ENCODE assay signal across 1 cellular context in genomic region chr14:99177046-99177655, GRCh38.
TF ChIP-seq lines count a peak whose summit lies in the region.

No MANE protein-coding gene starts in this region.

TF ChIP-seq in H1, 55 proteins besides CTCF, POLR2A, EP300 and RAD21 (continued from another document):
- TF ChIP-seq NANOG (IDR thresholded peaks at IDR 0.05; ENCODE audit: insufficient read depth, low read depth, low read length, poor library complexity, severe bottlenecking), result no peak
- TF ChIP-seq, protein P1, sequence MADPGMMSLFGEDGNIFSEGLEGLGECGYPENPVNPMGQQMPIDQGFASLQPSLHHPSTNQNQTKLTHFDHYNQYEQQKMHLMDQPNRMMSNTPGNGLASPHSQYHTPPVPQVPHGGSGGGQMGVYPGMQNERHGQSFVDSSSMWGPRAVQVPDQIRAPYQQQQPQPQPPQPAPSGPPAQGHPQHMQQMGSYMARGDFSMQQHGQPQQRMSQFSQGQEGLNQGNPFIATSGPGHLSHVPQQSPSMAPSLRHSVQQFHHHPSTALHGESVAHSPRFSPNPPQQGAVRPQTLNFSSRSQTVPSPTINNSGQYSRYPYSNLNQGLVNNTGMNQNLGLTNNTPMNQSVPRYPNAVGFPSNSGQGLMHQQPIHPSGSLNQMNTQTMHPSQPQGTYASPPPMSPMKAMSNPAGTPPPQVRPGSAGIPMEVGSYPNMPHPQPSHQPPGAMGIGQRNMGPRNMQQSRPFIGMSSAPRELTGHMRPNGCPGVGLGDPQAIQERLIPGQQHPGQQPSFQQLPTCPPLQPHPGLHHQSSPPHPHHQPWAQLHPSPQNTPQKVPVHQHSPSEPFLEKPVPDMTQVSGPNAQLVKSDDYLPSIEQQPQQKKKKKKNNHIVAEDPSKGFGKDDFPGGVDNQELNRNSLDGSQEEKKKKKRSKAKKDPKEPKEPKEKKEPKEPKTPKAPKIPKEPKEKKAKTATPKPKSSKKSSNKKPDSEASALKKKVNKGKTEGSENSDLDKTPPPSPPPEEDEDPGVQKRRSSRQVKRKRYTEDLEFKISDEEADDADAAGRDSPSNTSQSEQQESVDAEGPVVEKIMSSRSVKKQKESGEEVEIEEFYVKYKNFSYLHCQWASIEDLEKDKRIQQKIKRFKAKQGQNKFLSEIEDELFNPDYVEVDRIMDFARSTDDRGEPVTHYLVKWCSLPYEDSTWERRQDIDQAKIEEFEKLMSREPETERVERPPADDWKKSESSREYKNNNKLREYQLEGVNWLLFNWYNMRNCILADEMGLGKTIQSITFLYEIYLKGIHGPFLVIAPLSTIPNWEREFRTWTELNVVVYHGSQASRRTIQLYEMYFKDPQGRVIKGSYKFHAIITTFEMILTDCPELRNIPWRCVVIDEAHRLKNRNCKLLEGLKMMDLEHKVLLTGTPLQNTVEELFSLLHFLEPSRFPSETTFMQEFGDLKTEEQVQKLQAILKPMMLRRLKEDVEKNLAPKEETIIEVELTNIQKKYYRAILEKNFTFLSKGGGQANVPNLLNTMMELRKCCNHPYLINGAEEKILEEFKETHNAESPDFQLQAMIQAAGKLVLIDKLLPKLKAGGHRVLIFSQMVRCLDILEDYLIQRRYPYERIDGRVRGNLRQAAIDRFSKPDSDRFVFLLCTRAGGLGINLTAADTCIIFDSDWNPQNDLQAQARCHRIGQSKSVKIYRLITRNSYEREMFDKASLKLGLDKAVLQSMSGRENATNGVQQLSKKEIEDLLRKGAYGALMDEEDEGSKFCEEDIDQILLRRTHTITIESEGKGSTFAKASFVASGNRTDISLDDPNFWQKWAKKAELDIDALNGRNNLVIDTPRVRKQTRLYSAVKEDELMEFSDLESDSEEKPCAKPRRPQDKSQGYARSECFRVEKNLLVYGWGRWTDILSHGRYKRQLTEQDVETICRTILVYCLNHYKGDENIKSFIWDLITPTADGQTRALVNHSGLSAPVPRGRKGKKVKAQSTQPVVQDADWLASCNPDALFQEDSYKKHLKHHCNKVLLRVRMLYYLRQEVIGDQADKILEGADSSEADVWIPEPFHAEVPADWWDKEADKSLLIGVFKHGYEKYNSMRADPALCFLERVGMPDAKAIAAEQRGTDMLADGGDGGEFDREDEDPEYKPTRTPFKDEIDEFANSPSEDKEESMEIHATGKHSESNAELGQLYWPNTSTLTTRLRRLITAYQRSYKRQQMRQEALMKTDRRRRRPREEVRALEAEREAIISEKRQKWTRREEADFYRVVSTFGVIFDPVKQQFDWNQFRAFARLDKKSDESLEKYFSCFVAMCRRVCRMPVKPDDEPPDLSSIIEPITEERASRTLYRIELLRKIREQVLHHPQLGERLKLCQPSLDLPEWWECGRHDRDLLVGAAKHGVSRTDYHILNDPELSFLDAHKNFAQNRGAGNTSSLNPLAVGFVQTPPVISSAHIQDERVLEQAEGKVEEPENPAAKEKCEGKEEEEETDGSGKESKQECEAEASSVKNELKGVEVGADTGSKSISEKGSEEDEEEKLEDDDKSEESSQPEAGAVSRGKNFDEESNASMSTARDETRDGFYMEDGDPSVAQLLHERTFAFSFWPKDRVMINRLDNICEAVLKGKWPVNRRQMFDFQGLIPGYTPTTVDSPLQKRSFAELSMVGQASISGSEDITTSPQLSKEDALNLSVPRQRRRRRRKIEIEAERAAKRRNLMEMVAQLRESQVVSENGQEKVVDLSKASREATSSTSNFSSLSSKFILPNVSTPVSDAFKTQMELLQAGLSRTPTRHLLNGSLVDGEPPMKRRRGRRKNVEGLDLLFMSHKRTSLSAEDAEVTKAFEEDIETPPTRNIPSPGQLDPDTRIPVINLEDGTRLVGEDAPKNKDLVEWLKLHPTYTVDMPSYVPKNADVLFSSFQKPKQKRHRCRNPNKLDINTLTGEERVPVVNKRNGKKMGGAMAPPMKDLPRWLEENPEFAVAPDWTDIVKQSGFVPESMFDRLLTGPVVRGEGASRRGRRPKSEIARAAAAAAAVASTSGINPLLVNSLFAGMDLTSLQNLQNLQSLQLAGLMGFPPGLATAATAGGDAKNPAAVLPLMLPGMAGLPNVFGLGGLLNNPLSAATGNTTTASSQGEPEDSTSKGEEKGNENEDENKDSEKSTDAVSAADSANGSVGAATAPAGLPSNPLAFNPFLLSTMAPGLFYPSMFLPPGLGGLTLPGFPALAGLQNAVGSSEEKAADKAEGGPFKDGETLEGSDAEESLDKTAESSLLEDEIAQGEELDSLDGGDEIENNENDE (IDR thresholded peaks at IDR 0.05; ENCODE audit: insufficient replicate concordance, low read length), result no peak
- no peak for TF ChIP-seq KDM5A (IDR thresholded peaks at IDR 0.05; ENCODE audit: low read length)
- TF ChIP-seq TAF7 (optimal IDR thresholded peaks at IDR 0.05; ENCODE audit: borderline replicate concordance, low read depth, low read length), result no peak
- no peak for TF ChIP-seq SP2 (IDR thresholded peaks at IDR 0.05; ENCODE audit: low read length)
- TF ChIP-seq RXRA (IDR thresholded peaks at IDR 0.05; ENCODE audit: insufficient read depth, low read depth, low read length), result no peak
- TF ChIP-seq YY1 (IDR thresholded peaks at IDR 0.05; ENCODE audit: low read depth, low read length), result no peak
